In the genomic region with DNA sequence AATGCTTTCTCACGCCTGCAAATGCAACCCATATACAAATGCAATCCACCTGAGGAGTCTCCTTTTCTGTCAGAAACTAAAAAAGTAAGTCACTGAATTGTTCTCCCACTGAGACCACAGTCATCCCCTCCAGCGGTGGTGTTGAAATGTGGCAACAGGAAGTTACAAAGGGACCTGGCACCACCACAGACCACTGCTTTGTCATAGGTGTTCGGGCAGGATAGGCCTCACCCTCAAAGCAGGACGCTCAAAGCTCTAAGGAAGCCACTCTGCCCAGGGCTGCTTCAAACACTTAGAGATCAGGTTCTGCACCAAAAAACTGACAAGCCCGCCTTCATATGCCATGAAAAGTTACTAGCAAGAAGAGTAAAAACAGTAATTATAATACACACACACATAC, we compare ENCODE assay signal across 9 cellular contexts. TPM values are rescaled to one million over a fixed set of nuclear protein-coding genes. Genes with fewer than 3 reads are reported as not detected.
DNase-seq lines count a peak whose midpoint lies in the region; ATAC-seq and TF ChIP-seq lines count a peak whose summit lies in the region.
"Had no signal": no experiment of that assay in that cellular context is flagged by ENCODE, and none has a peak within 500 bp of the region (broad histone marks: within the 10 kb centered on the region; RNA-seq: fewer than 3 reads in every experiment).

No MANE protein-coding gene starts in this region.

- peak overlapping the region; percentile 68 for H2AK9ac ChIP-seq in IMR-90 (replicated peaks; ENCODE audit: low read depth, low read length, poor library complexity)

- CTCF ChIA-PET in IMR-90 (lab: Yijun Ruan, JAX), result interaction anchor here (1.2 kb wide), 1 partner anchor 73 kb away, joined by 3 read pairs; no protein-coding TSS in a partner anchor
- CTCF ChIA-PET in activated CD4-positive, alpha-beta T cell treated with anti-CD3 and anti-CD28 coated beads for 36 hours (lab: Charles Lee), result interaction anchor here (0.9 to 2.0 kb wide), 10 partner anchors 10 to 535 kb away, joined by 3 to 19 read pairs (median 4); a partner anchor contains a TSS

- H3K4ac ChIP-seq in IMR-90 (ENCODE audit: low read depth, low read length), result peak overlapping the region; percentile 98

- WGBS in IMR-90 (ENCODE audit: extremely low coverage in 2 of 2, insufficient read length in 1 of 2), 2 experiments, result no CpG with 5 or more reads among the region's 5 CpGs

- 0 out of 2 replicates have a peak, but pooled peaks have one; percentile 11 for TF ChIP-seq POLR2A in IMR-90 (IDR thresholded peaks at IDR 0.05; ENCODE audit: low read depth, low read length)

- H2BK15ac ChIP-seq in IMR-90 (ENCODE audit: low read depth, low read length), result peak overlapping the region; percentile 95

- BruUV-seq in IMR-90 (replicated peaks; lab: Mats Ljungman, UMichigan), result no TSS peak

- DNase-seq in IMR-90 (peak; percentile 80), dermis microvascular lymphatic vessel endothelial cell (ENCODE audit: low read depth in 2 of 2) (peak; percentile 50 to 66), renal cortical epithelial cell (ENCODE audit: low read depth) (peak; percentile 97), SK-N-DZ (ENCODE audit: low spot score) (no peak), NCI-H526 (lab: John Stamatoyannopoulos, UW) (no peak), Ammon's horn (ENCODE audit: low spot score) (no peak)
- DNase-seq in activated CD4-positive, alpha-beta T cell treated with anti-CD3 and anti-CD28 coated beads for 36 hours, result peak; percentile 90

- H3K9me3 ChIP-seq in IMR-90 (ENCODE audit: control insufficient read depth, insufficient read depth, low read length), result no peaks in the 10 kb centered on the region
- H3K9me3 ChIP-seq: adrenal gland had no signal

- in situ Hi-C loops in IMR-90 (cut with MboI; ENCODE audit: low sequenced_read_pairs), result loop anchor here (5.0 to 10.0 kb wide), 2 partner anchors 68 to 325 kb away; no protein-coding TSS in a partner anchor

- peaks cover 1% of the 10 kb centered on the region for H3K27me3 Mint-ChIP-seq in activated CD4-positive, alpha-beta T cell treated with anti-CD3 and anti-CD28 coated beads for 36 hours

- H3K27ac ChIP-seq in IMR-90 (ENCODE audit: insufficient read depth, low read length), result peak overlapping the region; percentile 90

- peak overlapping the region; percentile 89 for H3K56ac ChIP-seq in IMR-90 (ENCODE audit: extremely low read depth, insufficient read depth, low read length)

- peak overlapping the region; percentile 98 for H3K14ac ChIP-seq in IMR-90 (replicated peaks; ENCODE audit: low read depth, low read length)

- H3K4me2 ChIP-seq in IMR-90 (ENCODE audit: low read depth, low read length), result peak overlapping the region; percentile 7

- peak overlapping the region; percentile 99 for H3K27ac Mint-ChIP-seq in activated CD4-positive, alpha-beta T cell treated with anti-CD3 and anti-CD28 coated beads for 36 hours

- peak overlapping the region; percentile 25 for H2AFZ ChIP-seq in IMR-90 (replicated peaks; ENCODE audit: low read length, poor library complexity)

- H2BK5ac ChIP-seq in IMR-90 (ENCODE audit: low read depth, low read length, poor library complexity, severe bottlenecking), result peak overlapping the region; percentile 91

- H3K36me3 ChIP-seq in IMR-90 (ENCODE audit: control insufficient read depth, insufficient read depth, low read length), result no peaks in the 10 kb centered on the region
- H3K36me3 ChIP-seq: adrenal gland had no signal

- H4K20me1 ChIP-seq in IMR-90 (ENCODE audit: insufficient read depth, low read length), result 0 out of 2 replicates have a peak, but pooled peaks cover 1% of the 10 kb centered on the region

- peak overlapping the region; percentile 100 for H2BK120ac ChIP-seq in IMR-90 (ENCODE audit: low read depth, low read length)

- intact Hi-C loops in IMR-90 (cut with micrococcal nuclease), result loop anchor here (2.0 kb wide), 1 partner anchor 67 kb away; no protein-coding TSS in a partner anchor
- intact Hi-C loops in activated CD4-positive, alpha-beta T cell treated with anti-CD3 and anti-CD28 coated beads for 36 hours (cut with DNase I, micrococcal nuclease), result loop anchor here (1.0 to 5.0 kb wide), 11 partner anchors 11 to 628 kb away; a partner anchor contains a TSS

- H2BK20ac ChIP-seq in IMR-90 (ENCODE audit: low read depth, low read length), result peak overlapping the region; percentile 99

- dilution Hi-C loops in IMR-90 (cut with HindIII; ENCODE audit: low sequenced_read_pairs, unreplicated experiment), result no loop called here

- H3K9me1 ChIP-seq in IMR-90 (ENCODE audit: insufficient read depth, low read length), result peaks cover 8% of the 10 kb centered on the region; the same call in 1 of the 2 replicates

- H4K91ac ChIP-seq in IMR-90 (ENCODE audit: insufficient read depth, low read depth, low read length), result peak overlapping the region; percentile 97

- no peak for TF ChIP-seq CTCF in IMR-90 (conservative IDR thresholded peaks at IDR 0.05; ENCODE audit: low read depth, low read length)

- H2AK5ac ChIP-seq in IMR-90 (ENCODE audit: low read depth, low read length), result peak overlapping the region; percentile 97

- H3K23ac ChIP-seq in IMR-90 (ENCODE audit: low read depth, low read length), result peak overlapping the region; percentile 97

- H3K4me1 ChIP-seq in IMR-90 (ENCODE audit: control insufficient read depth, insufficient read depth, low read length), result peaks cover 18% of the 10 kb centered on the region

- POLR2A ChIA-PET in IMR-90 (lab: Charles Lee; ENCODE audit: unreplicated experiment), result interaction anchor here (0.6 kb wide), 1 partner anchor 61 kb away, joined by 3 read pairs; no protein-coding TSS in a partner anchor
- POLR2A ChIA-PET in activated CD4-positive, alpha-beta T cell treated with anti-CD3 and anti-CD28 coated beads for 36 hours (lab: Charles Lee), result interaction anchor here (0.6 to 2.2 kb wide), 12 partner anchors 11 to 539 kb away, joined by 3 to 45 read pairs (median 4); a partner anchor contains a TSS

- no peaks in the 10 kb centered on the region for H3K27me3 ChIP-seq in IMR-90 (ENCODE audit: control insufficient read depth, insufficient read depth, low read length)
- H3K27me3 ChIP-seq: adrenal gland had no signal

- ATAC-seq in GM19463 (IDR thresholded peaks at IDR 0.05; ENCODE audit: unreplicated experiment), result peak; percentile 76
- ATAC-seq in IMR-90 (ENCODE audit: low read depth), result peak; percentile 16
- ATAC-seq in activated CD4-positive, alpha-beta T cell treated with anti-CD3 and anti-CD28 coated beads for 36 hours, result peak; percentile 82

- TF ChIP-seq RAD21 in IMR-90 (IDR thresholded peaks at IDR 0.05; ENCODE audit: low read length), result peak; percentile 2; the same call in 1 of the 2 replicates

- peaks cover 0 to 24% of the 10 kb centered on the region in 2 experiments; a peak in 3 of 4 replicates for H3K79me1 ChIP-seq in IMR-90 (ENCODE audit: low read depth in 1 of 2, low read length in 2 of 2)

- no peak overlapping the region for H3K4me3 ChIP-seq in IMR-90 (ENCODE audit: insufficient read depth, low read depth, low read length)
- H3K4me3 ChIP-seq: adrenal gland had no signal

- peak overlapping the region; percentile 89 to 92 for H4K8ac ChIP-seq in IMR-90 (ENCODE audit: low read depth in 2 of 2, low read length in 2 of 2)

- H4K5ac ChIP-seq in IMR-90 (ENCODE audit: low read depth, low read length), result peak overlapping the region; percentile 48

- H3K9ac ChIP-seq in IMR-90 (ENCODE audit: low read depth, low read length), result peak overlapping the region; percentile 57

- H3K4me1 Mint-ChIP-seq in activated CD4-positive, alpha-beta T cell treated with anti-CD3 and anti-CD28 coated beads for 36 hours, result peaks cover 57% of the 10 kb centered on the region

- peak overlapping the region; percentile 64 for H3K18ac ChIP-seq in IMR-90 (ENCODE audit: low read depth, low read length)

- H3K9me3 Mint-ChIP-seq in activated CD4-positive, alpha-beta T cell treated with anti-CD3 and anti-CD28 coated beads for 36 hours (ENCODE audit: low read depth), result no peaks in the 10 kb centered on the region

- peak overlapping the region; percentile 54 for H3K4me3 Mint-ChIP-seq in activated CD4-positive, alpha-beta T cell treated with anti-CD3 and anti-CD28 coated beads for 36 hours

- H3K36me3 Mint-ChIP-seq in activated CD4-positive, alpha-beta T cell treated with anti-CD3 and anti-CD28 coated beads for 36 hours (ENCODE audit: low read depth), result no peaks in the 10 kb centered on the region

TF ChIP-seq in IMR-90, 13 proteins besides CTCF, POLR2A, EP300 and RAD21 (continues in another document):
- TF ChIP-seq CHD1 (IDR thresholded peaks at IDR 0.05; ENCODE audit: low read depth, low read length) (no peak), RCOR1 (IDR thresholded peaks at IDR 0.05; ENCODE audit: insufficient replicate concordance, low read length) (no peak), RFX5 (IDR thresholded peaks at IDR 0.05; ENCODE audit: low read depth, low read length) (no peak), MXI1 (IDR thresholded peaks at IDR 0.05; ENCODE audit: borderline replicate concordance, low read depth, low read length) (no peak)
- TF ChIP-seq, protein P1, sequence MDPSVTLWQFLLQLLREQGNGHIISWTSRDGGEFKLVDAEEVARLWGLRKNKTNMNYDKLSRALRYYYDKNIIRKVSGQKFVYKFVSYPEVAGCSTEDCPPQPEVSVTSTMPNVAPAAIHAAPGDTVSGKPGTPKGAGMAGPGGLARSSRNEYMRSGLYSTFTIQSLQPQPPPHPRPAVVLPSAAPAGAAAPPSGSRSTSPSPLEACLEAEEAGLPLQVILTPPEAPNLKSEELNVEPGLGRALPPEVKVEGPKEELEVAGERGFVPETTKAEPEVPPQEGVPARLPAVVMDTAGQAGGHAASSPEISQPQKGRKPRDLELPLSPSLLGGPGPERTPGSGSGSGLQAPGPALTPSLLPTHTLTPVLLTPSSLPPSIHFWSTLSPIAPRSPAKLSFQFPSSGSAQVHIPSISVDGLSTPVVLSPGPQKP (IDR thresholded peaks at IDR 0.05; ENCODE audit: borderline replicate concordance, low read depth, low read length), result no peak
- TF ChIP-seq, protein P2, sequence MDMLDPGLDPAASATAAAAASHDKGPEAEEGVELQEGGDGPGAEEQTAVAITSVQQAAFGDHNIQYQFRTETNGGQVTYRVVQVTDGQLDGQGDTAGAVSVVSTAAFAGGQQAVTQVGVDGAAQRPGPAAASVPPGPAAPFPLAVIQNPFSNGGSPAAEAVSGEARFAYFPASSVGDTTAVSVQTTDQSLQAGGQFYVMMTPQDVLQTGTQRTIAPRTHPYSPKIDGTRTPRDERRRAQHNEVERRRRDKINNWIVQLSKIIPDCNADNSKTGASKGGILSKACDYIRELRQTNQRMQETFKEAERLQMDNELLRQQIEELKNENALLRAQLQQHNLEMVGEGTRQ (IDR thresholded peaks at IDR 0.05; ENCODE audit: low read depth, low read length), result no peak

RNA-seq across cellular contexts. Expression of a gene that starts 11.3 kb away (rescaled TPM):
- total RNA-seq in IMR-90 (2012; rRNA removed), result 27.8 and 47.8 TPM in 2 replicates
- 28.9 and 32.4 TPM in 2 replicates for polyA plus RNA-seq in IMR-90 (2012; rRNA removed)
- polyA plus RNA-seq in IMR-90 (2012; cell fraction: cytosol; rRNA removed), result 38.1 and 58.3 TPM in 2 replicates
- polyA plus RNA-seq in IMR-90 (2012; cell fraction: nucleus; rRNA removed; ENCODE audit: low replicate concordance), result 63.4 and 81.1 TPM in 2 replicates
- total RNA-seq in activated CD4-positive, alpha-beta T cell treated with anti-CD3 and anti-CD28 coated beads for 36 hours, result 10 to 100 TPM; 12.3 to 14.3 TPM
- 11.1 and 11.6 TPM in 2 replicates for total RNA-seq in dermis microvascular lymphatic vessel endothelial cell
- total RNA-seq in renal cortical epithelial cell, result 38.2 and 68.7 TPM in 2 replicates
- 4.6 and 5.2 TPM in 2 replicates for polyA plus RNA-seq in SK-N-DZ (2014; cell fraction: cytosol; rRNA removed)
- polyA plus RNA-seq in SK-N-DZ (2014; cell fraction: nucleus; rRNA removed), result 2.8 and 3.1 TPM in 2 replicates

Comparison
In these comparisons a context has a peak if more than half of its experiments do, and no peak if none do; other contexts are left out.
1. ATAC-seq: peak in every context shown above with its lines; median percentile 82 in activated CD4-positive, alpha-beta T cell treated with anti-CD3 and anti-CD28 coated beads for 36 hours; 76 in GM19463; 16 in IMR-90.
2. DNase-seq: peak in IMR-90 (single experiment), activated CD4-positive, alpha-beta T cell treated with anti-CD3 and anti-CD28 coated beads for 36 hours (single experiment), dermis microvascular lymphatic vessel endothelial cell (2 of 2) and renal cortical epithelial cell (single experiment); none in SK-N-DZ (single experiment), NCI-H526 (0 of 2) and Ammon's horn (single experiment).